Comparison of ENCODE assay signal across 15 cellular contexts in genomic region chr6:144630857-144631256, GRCh38.
"Had no signal": no experiment of that assay in that cellular context is flagged by ENCODE, and none has a peak within 500 bp of the region (broad histone marks: within the 10 kb centered on the region; RNA-seq: fewer than 3 reads in every experiment).

No MANE protein-coding gene starts in this region.

- H3K27ac ChIP-seq: heart left ventricle, neutrophil, parathyroid adenoma, thyroid gland, VCaP had no signal

- H3K4me3 Mint-ChIP-seq: activated CD8-positive, alpha-beta T cell treated with anti-CD3 and anti-CD28 coated beads for 36 hours; activated T-cell treated with anti-CD3 and anti-CD28 coated beads, Interleukin-2, amount 50 U/mL, for 4 hours; stimulated activated naive B cell treated with anti-CD40 and anti-IgM and Interleukin-4, amounts not matched to agents 10 μg/mL and 1 μg/mL and 100 μg/mL, for 72 hours had no signal

- H3K27me3 ChIP-seq: heart left ventricle, neutrophil, thyroid gland had no signal

- H3K4me1 ChIP-seq: parathyroid adenoma had no signal

- H3K9me3 ChIP-seq: neutrophil, thyroid gland had no signal

- FAIRE-seq: astrocyte, bronchial epithelial cell, frontal cortex had no signal

- H3K36me3 ChIP-seq: heart left ventricle, neutrophil, thyroid gland had no signal

- H3K27me3 Mint-ChIP-seq: activated CD8-positive, alpha-beta T cell treated with anti-CD3 and anti-CD28 coated beads for 36 hours; stimulated activated naive B cell treated with anti-CD40 and anti-IgM and Interleukin-4, amounts not matched to agents 10 μg/mL and 1 μg/mL and 100 μg/mL, for 72 hours had no signal

- H3K4me3 ChIP-seq: heart left ventricle, thyroid gland had no signal

- H3K9me3 Mint-ChIP-seq: activated CD8-positive, alpha-beta T cell treated with anti-CD3 and anti-CD28 coated beads for 36 hours had no signal

- ATAC-seq: activated CD8-positive, alpha-beta T cell treated with anti-CD3 and anti-CD28 coated beads for 36 hours; left cardiac atrium; stimulated activated naive B cell treated with anti-CD40 and anti-IgM and Interleukin-4, amounts not matched to agents 10 μg/mL and 1 μg/mL and 100 μg/mL, for 72 hours had no signal

- H3K27ac Mint-ChIP-seq: activated CD8-positive, alpha-beta T cell treated with anti-CD3 and anti-CD28 coated beads for 36 hours had no signal

- DNase-seq: activated CD4-positive, alpha-beta T cell treated with anti-CD3 and anti-CD28 coated beads for 4 hours; activated effector memory CD4-positive, alpha-beta T cell treated with Interleukin-2 at 50 U/mL for 16 hours; activated naive CD4-positive, alpha-beta T cell treated with anti-CD3 and anti-CD28 coated beads, Interleukin-2, amount 50 U/mL, for 16 hours; activated T-cell treated with anti-CD3 and anti-CD28 coated beads, Interleukin-2, amount 50 U/mL, for 4 hours; heart left ventricle; left cardiac atrium; stimulated activated naive B cell treated with anti-CD40 and anti-IgM and Interleukin-4, amounts not matched to agents 10 μg/mL and 1 μg/mL and 100 μg/mL, for 72 hours; thyroid gland had no signal
